1 cellular context compared by ENCODE assay signal in genomic region chr14:77376771-77377501, GRCh38.
A peak's percentile ranks its signal among the peaks of the same experiment; 100 is the strongest.
TF ChIP-seq lines count a peak whose summit lies in the region.

SAMD15 (plus strand) TSS chr14:77377379; CDS start chr14:77377419, 40 bp downstream.
TMED8 (minus strand) TSS chr14:77377094; CDS start chr14:77377053, 41 bp downstream.

TF ChIP-seq in K562, 482 proteins besides CTCF, POLR2A, EP300 and RAD21 (continued from another document and continues in another):
- no peak for TF ChIP-seq E2F6 (IDR thresholded peaks at IDR 0.05; ENCODE audit: borderline replicate concordance in 1 of 2, extremely low read depth in 1 of 2, insufficient read depth in 1 of 2, insufficient read length in 1 of 2, low read depth in 1 of 2, low read length in 1 of 2, poor library complexity in 1 of 2, severe bottlenecking in 1 of 2)
- peak; percentile 43 for TF ChIP-seq TAF1 (IDR thresholded peaks at IDR 0.05; ENCODE audit: control insufficient read depth, extremely low read depth, insufficient read depth, low read length, severe bottlenecking)
- no peak for TF ChIP-seq CREB3L1 (IDR thresholded peaks at IDR 0.05; ENCODE audit: borderline replicate concordance, low read depth)
- TF ChIP-seq DNMT1 (IDR thresholded peaks at IDR 0.05): no peak
- TF ChIP-seq YY1 (IDR thresholded peaks at IDR 0.05; ENCODE audit: borderline replicate concordance in 1 of 3, control insufficient read depth in 1 of 3, extremely low read depth in 1 of 3, insufficient read depth in 3 of 3, insufficient read length in 1 of 3, insufficient replicate concordance in 2 of 3, low read depth in 1 of 3, low read length in 2 of 3): peak; percentile 10 to 80 (median 54)
- TF ChIP-seq ZNF12 (CRISPR knock-in tag; IDR thresholded peaks at IDR 0.05): no peak
- peak; percentile 30; the same call in 1 of the 2 replicates for TF ChIP-seq CXXC5 (CRISPR knock-in tag; IDR thresholded peaks at IDR 0.05)
- TF ChIP-seq ETS1 (conservative IDR thresholded peaks at IDR 0.05; ENCODE audit: control insufficient read depth, low read depth, low read length): peak; percentile 61
- peak; percentile 77 for TF ChIP-seq RBFOX2 (IDR thresholded peaks at IDR 0.05; ENCODE audit: low read depth, low read length)
- TF ChIP-seq HINFP (tag; conservative IDR thresholded peaks at IDR 0.05; ENCODE audit: low read depth): no peak
- TF ChIP-seq SAFB2 (IDR thresholded peaks at IDR 0.05; ENCODE audit: borderline replicate concordance, low read depth, low read length, severe bottlenecking): no peak
- no peak for TF ChIP-seq MTA3 (IDR thresholded peaks at IDR 0.05; ENCODE audit: borderline replicate concordance)
- TF ChIP-seq SAP30 (IDR thresholded peaks at IDR 0.05; ENCODE audit: borderline replicate concordance, insufficient read depth, low read depth, low read length, poor library complexity, severe bottlenecking): peak; percentile 82
- no peak for TF ChIP-seq HES1 (IDR thresholded peaks at IDR 0.05; ENCODE audit: low read depth)
- TF ChIP-seq DEAF1 (CRISPR knock-in tag; IDR thresholded peaks at IDR 0.05): peak; percentile 100
- no peak for TF ChIP-seq KDM4B (IDR thresholded peaks at IDR 0.05; ENCODE audit: borderline replicate concordance in 2 of 2, low read depth in 1 of 2)
- TF ChIP-seq E2F5 (CRISPR knock-in tag; IDR thresholded peaks at IDR 0.05): no peak
- no peak for TF ChIP-seq STAT5B (CRISPR knock-in tag; IDR thresholded peaks at IDR 0.05)
- TF ChIP-seq RBM25 (IDR thresholded peaks at IDR 0.05; ENCODE audit: low read depth, low read length, severe bottlenecking): no peak
- peak; percentile 85; the same call in 1 of the 2 replicates for TF ChIP-seq MYNN (IDR thresholded peaks at IDR 0.05)
- no peak for TF ChIP-seq MYNN (CRISPR knock-in tag; IDR thresholded peaks at IDR 0.05)
- no peak for TF ChIP-seq PHF20 (IDR thresholded peaks at IDR 0.05; ENCODE audit: partially characterized antibody)
- no peak for TF ChIP-seq NFIC (IDR thresholded peaks at IDR 0.05)
- TF ChIP-seq FOXM1 (IDR thresholded peaks at IDR 0.05; ENCODE audit: low read depth): no peak
- no peak for TF ChIP-seq FOXM1 (CRISPR knock-in tag; IDR thresholded peaks at IDR 0.05; ENCODE audit: low read depth)
- no peak for TF ChIP-seq DLX4 (CRISPR knock-in tag; IDR thresholded peaks at IDR 0.05)
- no peak for TF ChIP-seq NCOA2 (IDR thresholded peaks at IDR 0.05; ENCODE audit: partially characterized antibody in 2 of 2)
- no peak for TF ChIP-seq MEIS2 (IDR thresholded peaks at IDR 0.05; ENCODE audit: partially characterized antibody)
- TF ChIP-seq PKNOX1 (IDR thresholded peaks at IDR 0.05): 0 out of 2 replicates have a peak, but pooled peaks have one; percentile 35
- no peak for TF ChIP-seq ZEB2 (IDR thresholded peaks at IDR 0.05)
- TF ChIP-seq MXI1 (IDR thresholded peaks at IDR 0.05; ENCODE audit: low read depth, low read length): 0 out of 2 replicates have a peak, but pooled peaks have one; percentile 44
- TF ChIP-seq POLR2AphosphoS5 (IDR thresholded peaks at IDR 0.05; ENCODE audit: control insufficient read depth, insufficient read depth, low read depth, low read length): peak; percentile 37; the same call in 1 of the 2 replicates
- no peak for TF ChIP-seq ZNF589 (CRISPR knock-in tag; IDR thresholded peaks at IDR 0.05; ENCODE audit: low read depth)
- TF ChIP-seq CTCFL (IDR thresholded peaks at IDR 0.05; ENCODE audit: borderline replicate concordance, insufficient read depth, low read depth, low read length, poor library complexity, severe bottlenecking): peak; percentile 7
- peak; percentile 97 for TF ChIP-seq GATAD2A (IDR thresholded peaks at IDR 0.05)
- TF ChIP-seq POLR2AphosphoS2 (IDR thresholded peaks at IDR 0.05; ENCODE audit: low read length): no peak
- TF ChIP-seq SLC30A9 (CRISPR knock-in tag; IDR thresholded peaks at IDR 0.05): no peak
- no peak for TF ChIP-seq ZKSCAN1 (IDR thresholded peaks at IDR 0.05; ENCODE audit: low read depth, low read length)
- TF ChIP-seq SMAD4 (CRISPR knock-in tag; conservative IDR thresholded peaks at IDR 0.05): peak; percentile 27; the same call in 1 of the 2 replicates
- no peak for TF ChIP-seq ZZZ3 (IDR thresholded peaks at IDR 0.05)
- TF ChIP-seq GABPA (tag; conservative IDR thresholded peaks at IDR 0.05; ENCODE audit: low read depth): peak; percentile 93
- TF ChIP-seq ZNF263 (CRISPR knock-in tag; IDR thresholded peaks at IDR 0.05; ENCODE audit: borderline replicate concordance): no peak
- no peak for TF ChIP-seq HEY1 (CRISPR knock-in tag; IDR thresholded peaks at IDR 0.05; ENCODE audit: borderline replicate concordance)
- no peak for TF ChIP-seq ARID3A (IDR thresholded peaks at IDR 0.05; ENCODE audit: borderline replicate concordance, low read depth, low read length)
- peak; percentile 78 for TF ChIP-seq ETV1 (tag; conservative IDR thresholded peaks at IDR 0.05; ENCODE audit: low read depth)
- TF ChIP-seq RBM15 (IDR thresholded peaks at IDR 0.05; ENCODE audit: insufficient read depth, low read length): no peak
- TF ChIP-seq PHF8 (IDR thresholded peaks at IDR 0.05; ENCODE audit: borderline replicate concordance, low read length): peak; percentile 66; the same call in 1 of the 2 replicates
- 0 out of 4 replicates have a peak, but pooled peaks of 1 of the 2 experiments have one; percentile 29 for TF ChIP-seq NONO (IDR thresholded peaks at IDR 0.05; ENCODE audit: low read depth in 2 of 2, low read length in 1 of 2)
- TF ChIP-seq ZNF668 (CRISPR knock-in tag; IDR thresholded peaks at IDR 0.05): no peak
- TF ChIP-seq PCBP2 (IDR thresholded peaks at IDR 0.05; ENCODE audit: low read depth, low read length, poor library complexity, severe bottlenecking): no peak
- peak in 1 of 2 experiments; percentile 76; a peak in 2 of 4 replicates for TF ChIP-seq MNT (conservative IDR thresholded peaks at IDR 0.05)
- no peak for TF ChIP-seq ARNT (IDR thresholded peaks at IDR 0.05)
